In genomic region chr19:50402544-50403301, GRCh38 we compare ENCODE assay signal across 24 cellular contexts. TPM values are rescaled to one million over a fixed set of nuclear protein-coding genes. Genes with fewer than 3 reads are reported as not detected.
"Had no signal": no experiment of that assay in that cellular context is flagged by ENCODE, and none has a peak within 500 bp of the region (broad histone marks: within the 10 kb centered on the region; RNA-seq: fewer than 3 reads in every experiment).

No MANE protein-coding gene starts in this region.

- H3K4me2 ChIP-seq: smooth muscle cell had no signal

- H3K36me3 ChIP-seq: prostate gland had no signal

- H3K4me1 ChIP-seq: gastrocnemius medialis, prostate gland, right atrium auricular region, testis, tibial artery had no signal

- H3K27ac ChIP-seq: coronary artery, gastrocnemius medialis, neutrophil, prostate gland, right atrium auricular region, testis, tibial artery had no signal

- DNase-seq: effector CD4-positive, alpha-beta T cell; foreskin fibroblast; gastrocnemius medialis; head of caudate nucleus; natural killer cell; stimulated activated CD4-positive, alpha-beta T cell treated with anti-CD3 and anti-CD28 coated beads, Interleukin-4, amount 100 ng/mL, for 4 hours; stimulated activated naive CD8-positive, alpha-beta T cell treated with anti-CD3 and anti-CD28 coated beads, Interleukin-15, Interleukin-2, amounts not matched to agents 100 U/mL and 50 U/mL, for 24 hours; substantia nigra; testis; tibial artery had no signal

- H3K4me3 ChIP-seq: coronary artery, gastrocnemius medialis, lung, prostate gland, right atrium auricular region, smooth muscle cell, testis, tibial artery had no signal

- H3K27me3 ChIP-seq: gastrocnemius medialis, neutrophil, right atrium auricular region, testis, tibial artery had no signal

- H3K9me3 ChIP-seq: gastrocnemius medialis, neutrophil, prostate gland, right atrium auricular region, testis, tibial artery had no signal

- ATAC-seq: gastrocnemius medialis; natural killer cell; sciatic nerve; stimulated activated memory B cell treated with anti-CD40 and anti-IgM and Interleukin-4, amounts not matched to agents 10 μg/mL and 1 μg/mL and 100 μg/mL, for 72 hours; stimulated activated naive CD8-positive, alpha-beta T cell treated with anti-CD3 and anti-CD28 coated beads, Interleukin-15, Interleukin-2, amounts not matched to agents 100 U/mL and 50 U/mL, for 24 hours had no signal

RNA-seq across cellular contexts. Expression of gene SPIB, which starts 16.0 kb away (rescaled TPM):
- total RNA-seq: dermis microvascular lymphatic vessel endothelial cell, glomerular endothelial cell, prostate gland, right atrium auricular region, smooth muscle cell had no signal
- polyA plus RNA-seq: keratinocyte, neural cell, smooth muscle cell had no signal

RNA-seq across cellular contexts. Expression of gene MYBPC2, which starts 30.0 kb away (rescaled TPM):
- total RNA-seq: glomerular endothelial cell, right atrium auricular region, sciatic nerve, smooth muscle cell had no signal
- polyA plus RNA-seq: keratinocyte, liver, neural cell, smooth muscle cell had no signal

RNA-seq across cellular contexts. Expression of gene NAPSA, which starts 37.3 kb away (rescaled TPM):
- total RNA-seq: mononuclear cell had no signal
- polyA plus RNA-seq: neural cell had no signal
